18 cellular contexts compared by ENCODE assay signal in the genomic region with DNA sequence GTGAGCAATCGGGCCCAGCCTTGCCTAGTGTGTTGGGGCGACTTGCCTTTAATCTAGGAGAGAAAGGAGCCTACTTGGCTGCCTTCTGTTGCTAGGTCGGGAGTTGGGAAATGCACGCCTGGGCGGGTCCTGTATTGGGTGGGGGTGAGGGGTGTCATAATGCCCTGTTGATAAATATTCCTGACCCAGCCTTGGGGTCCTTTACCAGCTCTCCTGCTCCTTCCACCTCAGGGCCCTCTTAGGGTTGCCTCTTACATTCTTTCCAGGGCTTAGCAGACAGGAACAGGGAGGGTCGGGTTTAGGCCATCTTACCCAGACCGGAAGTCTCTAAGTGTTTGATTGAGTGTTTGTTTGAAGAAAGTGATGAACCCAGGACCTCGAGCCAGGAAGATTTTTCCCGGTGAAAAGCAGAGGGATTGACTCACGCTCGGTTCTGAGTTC.
DNase-seq lines count a peak whose midpoint lies in the region; ATAC-seq and TF ChIP-seq lines count a peak whose summit lies in the region.
"Had no signal": no experiment of that assay in that cellular context is flagged by ENCODE, and none has a peak within 500 bp of the region (broad histone marks: within the 10 kb centered on the region; RNA-seq: fewer than 3 reads in every experiment).

No MANE protein-coding gene starts in this region.

- peak overlapping the region; percentile 55 for H2BK12ac ChIP-seq in trophoblast cell (ENCODE audit: low read length)

- no peak overlapping the region for H2BK5ac ChIP-seq in trophoblast cell (ENCODE audit: low read depth, low read length, poor library complexity)

- intact Hi-C loops in Panc1 (cut with micrococcal nuclease; ENCODE audit: unreplicated experiment) = no loop called here

- H3F3A ChIP-seq in MM.1S (ENCODE audit: insufficient read depth, low read length) = no peaks in the 10 kb centered on the region

- H3K14ac ChIP-seq in trophoblast cell (ENCODE audit: low read length) = no peak overlapping the region

- no peak overlapping the region for H3K23ac ChIP-seq in trophoblast cell (ENCODE audit: low read length)

- no peak overlapping the region for H3K18ac ChIP-seq in trophoblast cell (ENCODE audit: low read length)

- H3K4ac ChIP-seq in trophoblast cell (ENCODE audit: low read depth, low read length) = no peak overlapping the region

- H3K4me1 ChIP-seq in Panc1 (ENCODE audit: control insufficient read depth, insufficient read depth, low read length) = peaks cover 41% of the 10 kb centered on the region
- H3K4me1 ChIP-seq in trophoblast cell (ENCODE audit: control insufficient read depth in 1 of 2, insufficient read depth in 2 of 2, low read length in 2 of 2) = peaks cover 24 to 25% of the 10 kb centered on the region in 2 experiments
- H3K4me1 ChIP-seq in MM.1S (ENCODE audit: low read length) = no peaks in the 10 kb centered on the region

- H3K36me3 ChIP-seq in Panc1 (ENCODE audit: control insufficient read depth, insufficient read depth, low read length) (no peaks in the 10 kb centered on the region), trophoblast cell (ENCODE audit: control insufficient read depth in 1 of 2, insufficient read depth in 2 of 2, low read length in 2 of 2) (no peaks in the 10 kb centered on the region), MM.1S (replicated peaks; ENCODE audit: insufficient read depth, low read length) (no peaks in the 10 kb centered on the region)
- H3K36me3 ChIP-seq: ascending aorta had no signal

- CTCF ChIA-PET in Panc1 (lab: Charles Lee) = interaction anchor here (0.7 kb wide), 2 partner anchors 182 to 241 kb away, joined by 3 to 4 read pairs; no protein-coding TSS in a partner anchor

- no TSS peak for BruUV-seq in Panc1 (replicated peaks; lab: Mats Ljungman, UMichigan)

- peaks cover 11% of the 10 kb centered on the region for H3K79me1 ChIP-seq in trophoblast cell (ENCODE audit: low read length)

- peak overlapping the region; percentile 97 for H3K27ac ChIP-seq in Panc1 (ENCODE audit: low read length)
- no peak overlapping the region for H3K27ac ChIP-seq in trophoblast cell (ENCODE audit: low read depth, low read length)
- no peak overlapping the region for H3K27ac ChIP-seq in MM.1S (ENCODE audit: low read length)
- H3K27ac ChIP-seq: ascending aorta, coronary artery had no signal

- no peak overlapping the region for H4K12ac ChIP-seq in trophoblast cell (ENCODE audit: low read depth, low read length)

- H3K4me3 ChIP-seq in Panc1 (ENCODE audit: low read depth in 2 of 2, low read length in 2 of 2) (no peak overlapping the region), fibroblast of mammary gland (ENCODE audit: control insufficient read depth, low read depth, low read length) (no peak overlapping the region), trophoblast cell (ENCODE audit: low read depth, low read length) (no peak overlapping the region), MM.1S (ENCODE audit: low read length) (no peak overlapping the region)
- H3K4me3 ChIP-seq: ascending aorta, coronary artery had no signal

- H4K20me1 ChIP-seq in MM.1S (ENCODE audit: insufficient read depth, low read length) = no peaks in the 10 kb centered on the region

- H3K79me2 ChIP-seq in trophoblast cell (ENCODE audit: control insufficient read depth, insufficient read depth, low read length, poor library complexity) = no peaks in the 10 kb centered on the region
- H3K79me2 ChIP-seq in MM.1S (ENCODE audit: low read length) = no peaks in the 10 kb centered on the region

- peak overlapping the region; percentile 13 for H4K91ac ChIP-seq in trophoblast cell (ENCODE audit: low read depth, low read length)

- H2AK5ac ChIP-seq in trophoblast cell (ENCODE audit: low read length) = peak overlapping the region; percentile 42

- H3K4me2 ChIP-seq in trophoblast cell (ENCODE audit: low read length) (no peak overlapping the region), MM.1S (ENCODE audit: low read depth, low read length) (no peak overlapping the region)

- POLR2A ChIA-PET in Panc1 (lab: Charles Lee) = interaction anchor here (2.4 kb wide), 1 partner anchor 28 kb away, joined by 7 read pairs; no protein-coding TSS in a partner anchor

- no peak for ATAC-seq in Panc1
- ATAC-seq in HG03439 (IDR thresholded peaks at IDR 0.05; ENCODE audit: unreplicated experiment) = no peak
- ATAC-seq: stimulated activated naive B cell treated with anti-CD40 and anti-IgM and Interleukin-4, amounts not matched to agents 10 μg/mL and 1 μg/mL and 100 μg/mL, for 72 hours; T-helper 17 cell had no signal

- no peak overlapping the region for H3K9ac ChIP-seq in trophoblast cell (ENCODE audit: low read length)
- H3K9ac ChIP-seq in MM.1S (ENCODE audit: low read length) = no peak overlapping the region

- H3K27me3 ChIP-seq in Panc1 (ENCODE audit: control insufficient read depth, insufficient read depth, low read length) (no peaks in the 10 kb centered on the region), trophoblast cell (ENCODE audit: insufficient read depth, low read length) (no peaks in the 10 kb centered on the region), MM.1S (replicated peaks; ENCODE audit: insufficient read depth, low read length) (peaks cover 4% of the 10 kb centered on the region; the same call in 1 of the 2 replicates)
- H3K27me3 ChIP-seq: ascending aorta had no signal

- DNase-seq in NCI-H510A treated with DMSO at 0.1 percent for 48 hours (lab: John Stamatoyannopoulos, UW) = peak; percentile 42
- DNase-seq in NCI-H510A (lab: John Stamatoyannopoulos, UW) = no peak
- DNase-seq in Panc1 (ENCODE audit: low read depth, low spot score) = no peak
- peak; percentile 23 for DNase-seq in fibroblast of mammary gland (ENCODE audit: low read depth)
- no peak for DNase-seq in trophoblast cell
- DNase-seq in DMS 273 treated with DMSO at 0.1 percent for 48 hours (lab: John Stamatoyannopoulos, UW) = no peak
- no peak for DNase-seq in MM.1S
- DNase-seq: activated CD4-positive, CD25-positive, alpha-beta regulatory T cell; activated effector memory CD4-positive, alpha-beta T cell treated with Interleukin-2 at 50 U/mL for 16 hours; hippocampal formation; NCI-H2029; posterior cingulate gyrus; Right ventricle myocardium superior; stimulated activated naive B cell treated with anti-CD40 and anti-IgM and Interleukin-4, amounts not matched to agents 10 μg/mL and 1 μg/mL and 100 μg/mL, for 72 hours; T-helper 17 cell had no signal

- no peaks in the 10 kb centered on the region for H3K9me2 ChIP-seq in MM.1S (replicated peaks; ENCODE audit: insufficient read depth, low read length)

- no peak overlapping the region for H4K8ac ChIP-seq in trophoblast cell (ENCODE audit: low read depth, low read length)

- TF ChIP-seq CTCF in Panc1 (IDR thresholded peaks at IDR 0.05) = no peak
- no peak for TF ChIP-seq CTCF in fibroblast of mammary gland (conservative IDR thresholded peaks at IDR 0.05; ENCODE audit: control insufficient read depth, insufficient read depth, low read depth, low read length)
- TF ChIP-seq CTCF in MM.1S (IDR thresholded peaks at IDR 0.05; ENCODE audit: low read length) = no peak

- in situ Hi-C loops in Panc1 (cut with HindIII; ENCODE audit: low pct_unique_long_range_greater_than_20kb, low sequenced_read_pairs) = no loop called here

- no CpG with 5 or more reads among the region's 11 CpGs for WGBS in trophoblast cell (ENCODE audit: extremely low coverage, insufficient coverage, insufficient read length)

- H2AFZ ChIP-seq in trophoblast cell (ENCODE audit: insufficient read depth, low read length, poor library complexity) = no peak overlapping the region
- H2AFZ ChIP-seq in MM.1S (ENCODE audit: low read length) = no peak overlapping the region

- H3K9me3 ChIP-seq in Panc1 (ENCODE audit: control insufficient read depth, insufficient read depth, low read depth, low read length) (no peaks in the 10 kb centered on the region), trophoblast cell (ENCODE audit: insufficient read depth, low read depth, low read length) (no peaks in the 10 kb centered on the region), MM.1S (replicated peaks; ENCODE audit: insufficient read depth, low read length) (no peaks in the 10 kb centered on the region)
- H3K9me3 ChIP-seq: ascending aorta had no signal

- H2BK120ac ChIP-seq in trophoblast cell (ENCODE audit: insufficient read depth, low read length, poor library complexity) = peak overlapping the region; percentile 11

Comparison
In these comparisons a context has a peak if more than half of its experiments do, and no peak if none do; other contexts are left out.
1. DNase-seq: peak in NCI-H510A treated with DMSO at 0.1 percent for 48 hours (single experiment) and fibroblast of mammary gland (single experiment); none in NCI-H510A (single experiment), Panc1 (single experiment), trophoblast cell (0 of 2), DMS 273 treated with DMSO at 0.1 percent for 48 hours (single experiment) and MM.1S (single experiment).